In the genomic region with DNA sequence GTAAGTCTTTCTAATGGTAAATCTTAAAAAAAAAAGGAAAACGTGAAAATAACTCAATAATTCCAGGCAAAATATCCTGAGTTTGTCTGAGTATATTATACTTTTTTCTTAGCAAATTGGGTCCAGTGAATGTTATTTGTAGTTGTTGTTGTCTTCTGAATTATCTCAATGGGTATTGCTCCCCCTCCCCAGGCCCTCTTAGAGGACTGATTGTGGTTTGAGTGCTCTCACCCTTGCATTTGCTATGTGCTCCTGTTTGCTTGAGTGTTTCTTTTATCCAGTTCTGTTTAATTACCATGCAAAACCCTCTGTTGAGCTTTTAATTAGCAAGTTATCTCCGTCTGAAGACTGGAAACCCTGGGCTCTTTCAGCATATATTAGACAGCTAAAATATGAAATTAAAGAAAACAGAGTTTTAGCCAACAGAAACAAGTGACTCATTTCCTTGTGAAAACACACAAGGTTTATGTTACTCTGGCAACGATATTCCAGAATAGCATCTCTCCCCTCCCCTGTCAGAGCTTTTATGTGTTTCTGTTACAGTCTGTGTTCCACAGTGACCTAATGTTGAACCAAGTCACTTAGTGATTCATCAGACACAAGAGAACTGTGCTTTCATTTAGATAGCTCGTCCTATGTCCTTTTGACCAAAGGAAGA, we compare ENCODE assay signal across 9 cellular contexts.
DNase-seq lines count a peak whose midpoint lies in the region; ATAC-seq lines count a peak whose summit lies in the region.
"Had no signal": no experiment of that assay in that cellular context is flagged by ENCODE, and none has a peak within 500 bp of the region (broad histone marks: within the 10 kb centered on the region; RNA-seq: fewer than 3 reads in every experiment).

No MANE protein-coding gene starts in this region.

- no peaks in the 10 kb centered on the region for H3K9me3 ChIP-seq in mesenchymal stem cell (ENCODE audit: control insufficient read depth, low read length)
- H3K9me3 ChIP-seq: adrenal gland had no signal

- no peak overlapping the region for H2BK15ac ChIP-seq in mesenchymal stem cell (ENCODE audit: low read depth, poor library complexity, severe bottlenecking)

- no peak overlapping the region for H2AFZ ChIP-seq in mesenchymal stem cell (ENCODE audit: low read depth, low read length)

- H2BK12ac ChIP-seq in mesenchymal stem cell (ENCODE audit: low read length in 2 of 2): peak overlapping the region in 1 of 2 experiments; percentile 97

- no peak overlapping the region for H3K23ac ChIP-seq in mesenchymal stem cell (ENCODE audit: low read length in 2 of 2)

- H2BK120ac ChIP-seq in mesenchymal stem cell (ENCODE audit: low read depth, low read length): peak overlapping the region; percentile 68

- H4K8ac ChIP-seq in mesenchymal stem cell (ENCODE audit: low read length): no peak overlapping the region

- no peaks in the 10 kb centered on the region for H3K79me1 ChIP-seq in mesenchymal stem cell (replicated peaks; ENCODE audit: low read length, poor library complexity, severe bottlenecking)

- no peak overlapping the region for H2AK5ac ChIP-seq in mesenchymal stem cell (ENCODE audit: low read length, severe bottlenecking)

- H3K4ac ChIP-seq in mesenchymal stem cell (ENCODE audit: low read depth in 1 of 2, low read length in 2 of 2): peak overlapping the region in 1 of 2 experiments; percentile 50

- H3K9me3 Mint-ChIP-seq in central memory CD8-positive, alpha-beta T cell: no peaks in the 10 kb centered on the region

- H3K4me1 ChIP-seq in mesenchymal stem cell (ENCODE audit: control insufficient read depth, insufficient read depth, low read depth, low read length): no peaks in the 10 kb centered on the region

- no peaks in the 10 kb centered on the region for H3K27me3 ChIP-seq in mesenchymal stem cell (ENCODE audit: control insufficient read depth in 1 of 2, insufficient read depth in 1 of 2, low read length in 2 of 2)
- H3K27me3 ChIP-seq: adrenal gland had no signal

- H3K4me1 Mint-ChIP-seq in central memory CD8-positive, alpha-beta T cell: peaks cover 17% of the 10 kb centered on the region

- peak overlapping the region; percentile 52 for H3K4me2 ChIP-seq in mesenchymal stem cell (ENCODE audit: low read length, poor library complexity, severe bottlenecking)

- H3K36me3 ChIP-seq in mesenchymal stem cell (ENCODE audit: control insufficient read depth in 1 of 2, insufficient read depth in 2 of 2, low read depth in 1 of 2, low read length in 2 of 2): no peaks in the 10 kb centered on the region
- H3K36me3 ChIP-seq: adrenal gland had no signal

- WGBS in mesenchymal stem cell: 0% methylated on average over 2 of the region's 4 CpGs

- ATAC-seq in HG02885 (IDR thresholded peaks at IDR 0.05; ENCODE audit: poor library complexity, unreplicated experiment): peak; percentile 65
- ATAC-seq in central memory CD8-positive, alpha-beta T cell (replicated peaks; ENCODE audit: extremely low read depth, poor library complexity, severe bottlenecking): peak; percentile 73

- no peak overlapping the region for H3K4me3 Mint-ChIP-seq in central memory CD8-positive, alpha-beta T cell

- H2BK5ac ChIP-seq in mesenchymal stem cell (ENCODE audit: low read depth, low read length, poor library complexity, severe bottlenecking): no peak overlapping the region

- no peaks in the 10 kb centered on the region for H3K27me3 Mint-ChIP-seq in central memory CD8-positive, alpha-beta T cell

- peak overlapping the region in 1 of 2 experiments; percentile 5 for H3K18ac ChIP-seq in mesenchymal stem cell (ENCODE audit: low read depth in 1 of 2, low read length in 2 of 2)

- peak overlapping the region; percentile 20 for H3K27ac Mint-ChIP-seq in central memory CD8-positive, alpha-beta T cell (ENCODE audit: low read depth)

- peak overlapping the region; percentile 87 for H3K9ac ChIP-seq in mesenchymal stem cell (ENCODE audit: low read length)

- H3K14ac ChIP-seq in mesenchymal stem cell (ENCODE audit: low read length in 2 of 2): no peak overlapping the region

- peak overlapping the region; percentile 76 for H3K27ac ChIP-seq in mesenchymal stem cell (ENCODE audit: low read length, poor library complexity, severe bottlenecking)

- no peaks in the 10 kb centered on the region for H3K36me3 Mint-ChIP-seq in central memory CD8-positive, alpha-beta T cell (ENCODE audit: insufficient read depth)

- peak overlapping the region in 1 of 2 experiments; percentile 52 for H3K4me3 ChIP-seq in mesenchymal stem cell (ENCODE audit: insufficient read depth in 1 of 2, low read depth in 1 of 2, low read length in 2 of 2)
- H3K4me3 ChIP-seq: adrenal gland had no signal

- DNase-seq in NCI-H510A treated with DMSO at 0.1 percent for 48 hours (lab: John Stamatoyannopoulos, UW) (peak; percentile 27), NCI-H510A (lab: John Stamatoyannopoulos, UW) (no peak), NCI-H345 treated with DMSO at 0.1 percent for 48 hours (lab: John Stamatoyannopoulos, UW; ENCODE audit: unreplicated experiment) (peak; percentile 55), mesenchymal stem cell (peak; percentile 99)
- DNase-seq in central memory CD8-positive, alpha-beta T cell (ENCODE audit: low spot score in 2 of 2): no peak
- DNase-seq in activated effector memory CD4-positive, alpha-beta T cell treated with Interleukin-2 at 50 U/mL for 16 hours: no peak
- no peak for DNase-seq in activated effector memory CD4-positive, alpha-beta T cell treated with anti-CD3 and anti-CD28 coated beads, Interleukin-2, amount 50 U/mL, for 16 hours

- no peak overlapping the region for H4K91ac ChIP-seq in mesenchymal stem cell (ENCODE audit: low read length)

Comparison
In these comparisons a context has a peak if more than half of its experiments do, and no peak if none do; other contexts are left out.
1. DNase-seq: peak in NCI-H510A treated with DMSO at 0.1 percent for 48 hours (single experiment), NCI-H345 treated with DMSO at 0.1 percent for 48 hours (single experiment) and mesenchymal stem cell (single experiment); none in NCI-H510A (single experiment), central memory CD8-positive, alpha-beta T cell (0 of 2), activated effector memory CD4-positive, alpha-beta T cell treated with Interleukin-2 at 50 U/mL for 16 hours (single experiment) and activated effector memory CD4-positive, alpha-beta T cell treated with anti-CD3 and anti-CD28 coated beads, Interleukin-2, amount 50 U/mL, for 16 hours (single experiment).